ENCODE assay signal across 9 cellular contexts in genomic region chr3:30112904-30113484, GRCh38.
DNase-seq lines count a peak whose midpoint lies in the region; ATAC-seq, FAIRE-seq and TF ChIP-seq lines count a peak whose summit lies in the region.
"Had no signal": no experiment of that assay in that cellular context is flagged by ENCODE, and none has a peak within 500 bp of the region (broad histone marks: within the 10 kb centered on the region; RNA-seq: fewer than 3 reads in every experiment).

No MANE protein-coding gene starts in this region.

- no peak overlapping the region for H3K27ac ChIP-seq in lower lobe of right lung
- H3K27ac ChIP-seq: epithelial cell of prostate had no signal

- no peaks in the 10 kb centered on the region for H3K27me3 ChIP-seq in bronchial epithelial cell (ENCODE audit: control insufficient read depth, insufficient read depth, low read length)
- no peaks in the 10 kb centered on the region for H3K27me3 ChIP-seq in lower lobe of right lung (ENCODE audit: low read depth)

- FAIRE-seq in bronchial epithelial cell (lab: Jason Lieb, UNC): no peak

- DNase-seq in AML-193 (lab: John Stamatoyannopoulos, UW) (peak; percentile 91 to 93), NCI-H526 (lab: John Stamatoyannopoulos, UW) (peak; percentile 41 to 72), bronchial epithelial cell (ENCODE audit: low read depth) (peak; percentile 54), lower lobe of right lung (no peak)

- intact Hi-C loops in lower lobe of right lung (cut with DNase I): no loop called here

- peak; percentile 56 for ATAC-seq in GM18909 (IDR thresholded peaks at IDR 0.05; ENCODE audit: poor library complexity, unreplicated experiment)
- ATAC-seq in lower lobe of right lung: peak in 1 of 2 donors; percentile 45
- no peak for ATAC-seq in GM19467 (IDR thresholded peaks at IDR 0.05; ENCODE audit: unreplicated experiment)
- no peak for ATAC-seq in GM19397 (IDR thresholded peaks at IDR 0.05; ENCODE audit: unreplicated experiment)
- no peak for ATAC-seq in HG03442 (IDR thresholded peaks at IDR 0.05; ENCODE audit: unreplicated experiment)

- no peak overlapping the region for H3K4me3 ChIP-seq in bronchial epithelial cell (ENCODE audit: low read depth, low read length)
- H3K4me3 ChIP-seq in lower lobe of right lung: no peak overlapping the region

- TF ChIP-seq CTCF in bronchial epithelial cell (IDR thresholded peaks at IDR 0.05; ENCODE audit: insufficient read depth, low read length, severe bottlenecking) (peak; percentile 24), lower lobe of right lung (IDR thresholded peaks at IDR 0.05) (peak; percentile 67)

- no peaks in the 10 kb centered on the region for H3K9me3 ChIP-seq in lower lobe of right lung

- no peaks in the 10 kb centered on the region for H3K4me1 ChIP-seq in lower lobe of right lung

- H3K36me3 ChIP-seq in bronchial epithelial cell (ENCODE audit: control insufficient read depth, insufficient read depth, low read length) (no peaks in the 10 kb centered on the region), lower lobe of right lung (no peaks in the 10 kb centered on the region)
